In genomic region chr2:55511508-55512124, GRCh38 we compare ENCODE assay signal across 8 cellular contexts. TPM values are rescaled to one million over a fixed set of nuclear protein-coding genes. Genes with fewer than 3 reads are reported as not detected.
DNase-seq lines count a peak whose midpoint lies in the region; ATAC-seq and TF ChIP-seq lines count a peak whose summit lies in the region.
"Had no signal": no experiment of that assay in that cellular context is flagged by ENCODE, and none has a peak within 500 bp of the region (broad histone marks: within the 10 kb centered on the region; RNA-seq: fewer than 3 reads in every experiment).

No MANE protein-coding gene starts in this region.

- H3K36me3 ChIP-seq in GM23338 (ENCODE audit: insufficient read depth), result no peaks in the 10 kb centered on the region

- H3K27me3 Mint-ChIP-seq in GM23338 (ENCODE audit: insufficient read depth, low read depth, poor library complexity), result peaks cover 3% of the 10 kb centered on the region
- H3K27me3 Mint-ChIP-seq in progenitor cell of endocrine pancreas, result no peaks in the 10 kb centered on the region

- no peak for TF ChIP-seq POLR2A in lower leg skin (IDR thresholded peaks at IDR 0.05)

- intact Hi-C loops in dorsolateral prefrontal cortex (cut with DNase I), result loop anchor here in 1 of 2 donors (10.0 kb wide), 2 partner anchors 77 to 787 kb away; partner anchors contain the start of gene EML6
- intact Hi-C loops in lower leg skin (cut with DNase I; ENCODE audit: low total_unique reads), result no loop called here

- no peaks in the 10 kb centered on the region for H3K36me3 Mint-ChIP-seq in GM23338 (ENCODE audit: low read depth)
- no peaks in the 10 kb centered on the region for H3K36me3 Mint-ChIP-seq in progenitor cell of endocrine pancreas (ENCODE audit: insufficient read depth)

- no peaks in the 10 kb centered on the region for H3K27me3 ChIP-seq in GM23338 (ENCODE audit: insufficient read depth)
- no peaks in the 10 kb centered on the region for H3K27me3 ChIP-seq in dorsolateral prefrontal cortex

- H3K79me2 ChIP-seq in GM23338 (replicated peaks; ENCODE audit: insufficient read depth), result no peaks in the 10 kb centered on the region

- peaks cover 2% of the 10 kb centered on the region; the same call in 1 of the 3 replicates for H3K4me1 Mint-ChIP-seq in GM23338
- H3K4me1 Mint-ChIP-seq in progenitor cell of endocrine pancreas (ENCODE audit: low read depth), result no peaks in the 10 kb centered on the region

- H3K4me1 ChIP-seq in GM23338 (ENCODE audit: insufficient read depth), result no peaks in the 10 kb centered on the region

- H3K4me3 ChIP-seq in GM23338 (no peak overlapping the region), dorsolateral prefrontal cortex (no peak overlapping the region), lower leg skin (ENCODE audit: low read depth, poor library complexity, severe bottlenecking) (no peak overlapping the region)

- no peak overlapping the region for H3K4me2 ChIP-seq in GM23338

- H3F3A ChIP-seq in GM23338 (replicated peaks; ENCODE audit: low read depth), result no peaks in the 10 kb centered on the region

- ATAC-seq in GM23338, result peak; percentile 96
- no peak for ATAC-seq in GM18502 (IDR thresholded peaks at IDR 0.05; ENCODE audit: poor library complexity, unreplicated experiment)
- ATAC-seq in GM21528 (IDR thresholded peaks at IDR 0.05; ENCODE audit: low FRiP score, unreplicated experiment), result no peak

- TF ChIP-seq CTCF in GM23338 (conservative IDR thresholded peaks at IDR 0.05; ENCODE audit: low read depth in 2 of 2) (peak; percentile 70 to 73), dorsolateral prefrontal cortex (IDR thresholded peaks at IDR 0.05 in 54 of 56, conservative IDR thresholded peaks at IDR 0.05 in 2 of 56; ENCODE audit: low read depth in 1 of 56, partially characterized antibody in 56 of 56) (peak in 52 of 56 donors; percentile 18 to 65 (median 48)), progenitor cell of endocrine pancreas (IDR thresholded peaks at IDR 0.05; ENCODE audit: unreplicated experiment) (peak; percentile 61), lower leg skin (IDR thresholded peaks at IDR 0.05) (no peak)

- H3K27ac Mint-ChIP-seq in GM23338 (no peak overlapping the region), progenitor cell of endocrine pancreas (no peak overlapping the region)
- H3K27ac Mint-ChIP-seq: T-helper 1 cell treated with Interleukin-12 subunit alpha and Interleukin-12 subunit beta and Interleukin-4 antibody, amounts not matched to agents 30 μg/mL and 1 μg/mL, for 36 hours had no signal

- H3K4me3 Mint-ChIP-seq in GM23338 (no peak overlapping the region), progenitor cell of endocrine pancreas (ENCODE audit: low read depth) (no peak overlapping the region)
- H3K4me3 Mint-ChIP-seq: T-helper 1 cell treated with Interleukin-12 subunit alpha and Interleukin-12 subunit beta and Interleukin-4 antibody, amounts not matched to agents 30 μg/mL and 1 μg/mL, for 36 hours had no signal

- 33 to 37% methylated on average over 7 of the region's 7 CpGs for WGBS in lower leg skin, 2 donors

- H3K27ac ChIP-seq in GM23338 (ENCODE audit: low read depth) (no peak overlapping the region), dorsolateral prefrontal cortex (no peak overlapping the region)

- H2AFZ ChIP-seq in GM23338, result no peak overlapping the region

- H4K20me1 ChIP-seq in GM23338 (replicated peaks; ENCODE audit: insufficient read depth), result no peaks in the 10 kb centered on the region

- no peaks in the 10 kb centered on the region for H3K9me2 ChIP-seq in GM23338 (ENCODE audit: insufficient read depth)

- H3K9me3 Mint-ChIP-seq in GM23338 (no peaks in the 10 kb centered on the region), progenitor cell of endocrine pancreas (ENCODE audit: low read depth) (no peaks in the 10 kb centered on the region)
- H3K9me3 Mint-ChIP-seq: T-helper 1 cell treated with Interleukin-12 subunit alpha and Interleukin-12 subunit beta and Interleukin-4 antibody, amounts not matched to agents 30 μg/mL and 1 μg/mL, for 36 hours had no signal

- DNase-seq in GM23338 (ENCODE audit: low spot score) (peak; percentile 82), NCI-H2171 treated with DMSO at 0.1 percent for 48 hours (lab: John Stamatoyannopoulos, UW) (peak; percentile 73), dorsolateral prefrontal cortex (no peak), progenitor cell of endocrine pancreas (ENCODE audit: low spot score, unreplicated experiment) (no peak), lower leg skin (ENCODE audit: low spot score in 2 of 2) (no peak)

TF ChIP-seq in GM23338, 12 proteins besides CTCF, POLR2A, EP300 and RAD21 (continues in another document):
- TF ChIP-seq ZNF114 (CRISPR knock-in tag; IDR thresholded peaks at IDR 0.05), result no peak
- no peak for TF ChIP-seq ETS1 (IDR thresholded peaks at IDR 0.05)
- no peak for TF ChIP-seq NANOG (IDR thresholded peaks at IDR 0.05; ENCODE audit: borderline replicate concordance)
- no peak for TF ChIP-seq STAT1 (IDR thresholded peaks at IDR 0.05; ENCODE audit: unreplicated experiment)
- TF ChIP-seq ZNF462 (CRISPR knock-in tag; IDR thresholded peaks at IDR 0.05), result no peak
- no peak for TF ChIP-seq JUNB (IDR thresholded peaks at IDR 0.05; ENCODE audit: unreplicated experiment)
- no peak for TF ChIP-seq EZH2 (IDR thresholded peaks at IDR 0.05; ENCODE audit: low read depth, unreplicated experiment)

RNA-seq across cellular contexts. Expression of gene CFAP36, which starts 7.9 kb away (rescaled TPM):
- 8.0 and 19.7 TPM in 2 replicates for total RNA-seq in GM23338 (2014; rRNA removed; shearing (Covaris generic))
- 35.1 and 43.1 TPM in 2 replicates for polyA plus RNA-seq in GM23338 (2016; fragmentation: Nextera tagmentation; extraction: Ambion mirVana)
- total RNA-seq in dorsolateral prefrontal cortex (100 to 1,000 TPM in 38 of 120 experiments, 10 to 100 TPM in 82; 40.3 to 134 (median 91.7) TPM), progenitor cell of endocrine pancreas (61.2 and 64.3 TPM in 2 replicates), lower leg skin (10 to 100 TPM; 10.3 to 17.4 (median 14.8) TPM)

Comparison
In these comparisons a context has a peak if more than half of its experiments do, and no peak if none do; other contexts are left out.
1. DNase-seq: peak in GM23338 (single experiment) and NCI-H2171 treated with DMSO at 0.1 percent for 48 hours (single experiment); none in dorsolateral prefrontal cortex (0 of 10), progenitor cell of endocrine pancreas (single experiment) and lower leg skin (0 of 2).
2. CTCF ChIP-seq: peak in GM23338 (2 of 2), dorsolateral prefrontal cortex (52 of 56) and progenitor cell of endocrine pancreas (single experiment); none in lower leg skin (0 of 3).